Comparison of ENCODE assay signal across 18 cellular contexts in the genomic region with DNA sequence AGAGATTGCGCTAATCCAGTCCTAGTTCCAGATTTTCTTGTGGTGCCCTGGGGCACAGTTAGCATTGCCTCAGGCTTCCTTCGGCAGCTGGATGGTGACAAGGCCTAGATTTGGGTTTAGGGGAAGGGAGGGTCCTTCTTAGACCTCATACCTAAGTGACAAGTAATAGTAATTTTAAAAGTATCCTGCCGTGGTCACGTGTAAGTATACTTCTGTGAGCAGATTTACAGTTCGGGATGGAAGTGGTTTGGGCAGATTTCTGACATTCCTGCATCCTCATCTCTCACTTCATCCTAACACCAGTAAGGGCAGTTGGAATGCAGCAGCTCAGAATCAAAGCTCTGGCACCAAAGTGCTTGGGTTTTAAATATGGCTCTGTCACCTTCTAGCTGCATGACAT.
"Had no signal": no experiment of that assay in that cellular context is flagged by ENCODE, and none has a peak within 500 bp of the region (broad histone marks: within the 10 kb centered on the region; RNA-seq: fewer than 3 reads in every experiment).

No MANE protein-coding gene starts in this region.

- H3K27me3 ChIP-seq: brain microvascular endothelial cell, tibial artery had no signal

- ATAC-seq: activated CD4-positive, CD25-positive, alpha-beta regulatory T cell treated with anti-CD3 and anti-CD28 coated beads, Interleukin-2, amount 50 U/mL, for 24 hours; left colon; naive thymus-derived CD8-positive, alpha-beta T cell had no signal

- H3K36me3 ChIP-seq: brain microvascular endothelial cell, neutrophil, tibial artery had no signal

- H3K4me1 ChIP-seq: tibial artery had no signal

- H3K9me3 ChIP-seq: mucosa of descending colon, neutrophil, tibial artery had no signal

- H3K27ac ChIP-seq: brain microvascular endothelial cell, neutrophil, skin epidermis, tibial artery had no signal

- DNase-seq: activated CD4-positive, alpha-beta T cell treated with anti-CD3 and anti-CD28 coated beads, Interleukin-2, amount 50 U/mL, for 1 hour; activated CD8-positive, alpha-beta memory T cell treated with anti-CD3 and anti-CD28 coated beads for 24 hours; activated naive CD8-positive, alpha-beta T cell treated with anti-CD3 and anti-CD28 coated beads for 36 hours; brain microvascular endothelial cell; cortex of kidney; effector CD4-positive, alpha-beta T cell; foreskin melanocyte; left colon; mucosa of descending colon; naive thymus-derived CD8-positive, alpha-beta T cell; posterior cingulate gyrus; stimulated activated CD4-positive, alpha-beta T cell treated with anti-CD3 and anti-CD28 coated beads, Interleukin-15, amount 100 ng/mL, for 24 hours; stimulated activated CD4-positive, alpha-beta T cell treated with anti-CD3 and anti-CD28 coated beads, Interleukin-4, amount 100 ng/mL, for 1 hour; stimulated activated naive B cell treated with anti-CD40 and anti-IgM and Interleukin-4, amounts not matched to agents 10 μg/mL and 1 μg/mL and 100 μg/mL, for 72 hours; tibial artery had no signal

- H3K4me3 ChIP-seq: mucosa of descending colon, skin epidermis, tibial artery had no signal
